9 cellular contexts compared by ENCODE assay signal in the genomic region with DNA sequence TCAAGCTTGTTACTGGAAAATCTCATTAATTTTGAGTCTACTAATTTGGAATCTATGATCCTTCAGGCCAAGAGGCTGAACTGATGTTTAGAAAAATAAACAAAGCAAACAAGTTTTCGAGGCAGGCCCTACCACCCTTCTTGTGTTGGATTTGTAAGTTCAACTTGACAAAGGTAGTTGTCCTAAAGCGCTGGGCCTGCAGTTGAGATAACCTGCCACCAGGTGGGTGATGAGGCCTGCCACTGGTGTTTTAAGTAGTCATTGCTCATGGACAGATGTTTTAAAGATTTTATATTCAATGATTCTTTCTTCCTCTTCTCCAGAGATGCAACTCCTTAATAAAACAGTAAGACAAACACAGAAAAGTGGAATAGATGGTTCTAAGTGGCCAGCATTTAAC. TPM values are rescaled to one million over a fixed set of nuclear protein-coding genes. Genes with fewer than 3 reads are reported as not detected.
DNase-seq lines count a peak whose midpoint lies in the region; TF ChIP-seq lines count a peak whose summit lies in the region.
"Had no signal": no experiment of that assay in that cellular context is flagged by ENCODE, and none has a peak within 500 bp of the region (broad histone marks: within the 10 kb centered on the region; RNA-seq: fewer than 3 reads in every experiment).

No MANE protein-coding gene starts in this region.

- no peaks in the 10 kb centered on the region for H3K36me3 ChIP-seq in OCI-LY3 (replicated peaks; ENCODE audit: low read depth, low read length)

- H3K4me3 ChIP-seq in OCI-LY3 (ENCODE audit: low read length), result no peak overlapping the region

- no peaks in the 10 kb centered on the region for H4K20me1 ChIP-seq in OCI-LY3 (ENCODE audit: insufficient read depth, low read length)

- H2AFZ ChIP-seq in OCI-LY3 (ENCODE audit: low read depth, low read length), result no peak overlapping the region

- TF ChIP-seq CTCF in GM12872 (IDR thresholded peaks at IDR 0.05; ENCODE audit: insufficient read depth, low read depth, low read length) (peak; percentile 77), OCI-LY3 (IDR thresholded peaks at IDR 0.05; ENCODE audit: low read depth, low read length) (peak; percentile 66)

- no peak overlapping the region for H3K4me2 ChIP-seq in OCI-LY3 (ENCODE audit: low read length)

- no peak overlapping the region for H3K9ac ChIP-seq in OCI-LY3 (ENCODE audit: low read length)

- peak in 3 of 4 experiments; percentile 4 to 45 (median 17) for DNase-seq in activated naive CD4-positive, alpha-beta T cell (lab: John Stamatoyannopoulos, UW)
- DNase-seq in kidney tubule cell (ENCODE audit: low spot score) (peak; percentile 59), cerebellum (ENCODE audit: low spot score) (no peak), H4 (ENCODE audit: low spot score) (no peak), amniotic stem cell (lab: John Stamatoyannopoulos, UW) (no peak)
- DNase-seq in stimulated activated CD8-positive, alpha-beta memory T cell treated with anti-CD3 and anti-CD28 coated beads, Interleukin-4, amount 100 ng/mL, for 24 hours (ENCODE audit: low read depth), result peak; percentile 30

- H3K9me3 ChIP-seq in OCI-LY3 (ENCODE audit: insufficient read depth, low read length), result no peaks in the 10 kb centered on the region

- H3K4me1 ChIP-seq in OCI-LY3 (ENCODE audit: low read length), result peaks cover 16% of the 10 kb centered on the region

- peaks cover 29% of the 10 kb centered on the region for H3K27me3 ChIP-seq in OCI-LY3 (ENCODE audit: low read depth, low read length)

- H3K79me2 ChIP-seq in OCI-LY3 (ENCODE audit: low read length), result no peaks in the 10 kb centered on the region

- H3K27ac ChIP-seq in OCI-LY3 (ENCODE audit: low read length), result no peak overlapping the region

RNA-seq across cellular contexts. Expression of a gene that starts 19.4 kb away (rescaled TPM):
- total RNA-seq in cerebellum, result 12.3 TPM
- 4.1 and 4.8 TPM in 2 replicates for total RNA-seq in H4 (2014; rRNA removed; shearing (Covaris generic))
- total RNA-seq: T-helper 2 cell treated with Interferon-gamma antibody and Interleukin-4, amounts not matched to agents 100 ng/mL and 5 ng/mL, for 36 hours had no signal

RNA-seq across cellular contexts. Expression of a gene that starts 24.8 kb away (rescaled TPM):
- total RNA-seq in cerebellum, result 36.5 TPM
- total RNA-seq in H4 (2014; rRNA removed; shearing (Covaris generic)), result 3.8 and 6.1 TPM in 2 replicates

RNA-seq across cellular contexts. Expression of a gene that starts 38.8 kb away (rescaled TPM):
- 0.09 TPM for total RNA-seq in cerebellum
- not detected in 2 replicates for total RNA-seq in H4 (2014; rRNA removed; shearing (Covaris generic))
- total RNA-seq: T-helper 2 cell treated with Interferon-gamma antibody and Interleukin-4, amounts not matched to agents 100 ng/mL and 5 ng/mL, for 36 hours had no signal

Comparison
In these comparisons a context has a peak if more than half of its experiments do, and no peak if none do; other contexts are left out.
1. DNase-seq: peak in activated naive CD4-positive, alpha-beta T cell (3 of 4), kidney tubule cell (single experiment) and stimulated activated CD8-positive, alpha-beta memory T cell treated with anti-CD3 and anti-CD28 coated beads, Interleukin-4, amount 100 ng/mL, for 24 hours (single experiment); none in cerebellum (single experiment), H4 (single experiment) and amniotic stem cell (single experiment).